Comparison of ENCODE assay signal across 15 cellular contexts in genomic region chr9:89486681-89487080, GRCh38. TPM values are rescaled to one million over a fixed set of nuclear protein-coding genes. Genes with fewer than 3 reads are reported as not detected.
DNase-seq lines count a peak whose midpoint lies in the region; ATAC-seq and TF ChIP-seq lines count a peak whose summit lies in the region.
"Had no signal": no experiment of that assay in that cellular context is flagged by ENCODE, and none has a peak within 500 bp of the region (broad histone marks: within the 10 kb centered on the region; RNA-seq: fewer than 3 reads in every experiment).

No MANE protein-coding gene starts in this region.

- POLR2A ChIA-PET in CD8-positive, alpha-beta memory T cell (lab: Charles Lee): interaction anchor here (1.2 to 1.7 kb wide), 3 partner anchors 9 to 36 kb away, joined by 3 to 4 read pairs (median 3); no protein-coding TSS in a partner anchor
- POLR2A ChIA-PET in activated CD8-positive, alpha-beta T cell treated with anti-CD3 and anti-CD28 coated beads, Interleukin-2, amount 10 ng/mL, durations not matched to agents 7 days and 5 days (lab: Charles Lee): no interaction called here

- H3K4me3 Mint-ChIP-seq in CD14-positive monocyte: no peak overlapping the region
- H3K4me3 Mint-ChIP-seq in CD8-positive, alpha-beta memory T cell: peak overlapping the region in 5 of 7 donors; percentile 10 to 84 (median 28)
- no peak overlapping the region for H3K4me3 Mint-ChIP-seq in activated CD8-positive, alpha-beta T cell treated with anti-CD3 and anti-CD28 coated beads, Interleukin-2, amount 10 ng/mL, durations not matched to agents 7 days and 5 days
- no peak overlapping the region for H3K4me3 Mint-ChIP-seq in memory B cell

- no peak for DNase-seq in CD14-positive monocyte (ENCODE audit: low spot score)
- DNase-seq in CD8-positive, alpha-beta memory T cell: no peak
- no peak for DNase-seq in activated CD8-positive, alpha-beta T cell treated with anti-CD3 and anti-CD28 coated beads, Interleukin-2, amount 10 ng/mL, durations not matched to agents 7 days and 5 days
- DNase-seq in memory B cell (ENCODE audit: low spot score in 2 of 2): no peak
- no peak for DNase-seq in GM13977 (ENCODE audit: low spot score)
- DNase-seq in Right ventricle myocardium inferior (ENCODE audit: missing footprints): no peak
- no peak for DNase-seq in NCI-H1048 (lab: John Stamatoyannopoulos, UW)
- DNase-seq: erythroblast, left ventricle myocardium inferior, NCI-H1417, NCI-H2171, NCI-H774, PC-9 had no signal

- H3K9me3 Mint-ChIP-seq in CD14-positive monocyte (no peaks in the 10 kb centered on the region), memory B cell (no peaks in the 10 kb centered on the region)
- H3K9me3 Mint-ChIP-seq in CD8-positive, alpha-beta memory T cell: no peaks in the 10 kb centered on the region
- H3K9me3 Mint-ChIP-seq in activated CD8-positive, alpha-beta T cell treated with anti-CD3 and anti-CD28 coated beads, Interleukin-2, amount 10 ng/mL, durations not matched to agents 7 days and 5 days (ENCODE audit: insufficient read depth): no peaks in the 10 kb centered on the region

- no peaks in the 10 kb centered on the region for H3K36me3 ChIP-seq in CD8-positive, alpha-beta memory T cell (ENCODE audit: insufficient read depth, low read length)
- H3K36me3 ChIP-seq: gastroesophageal sphincter, left ventricle myocardium inferior had no signal

- no peak overlapping the region for H3K27ac ChIP-seq in CD8-positive, alpha-beta memory T cell (ENCODE audit: low read depth, low read length)
- H3K27ac ChIP-seq: gastroesophageal sphincter, left ventricle myocardium inferior, PC-9 had no signal

- TF ChIP-seq CTCF in CD14-positive monocyte (IDR thresholded peaks at IDR 0.05) (no peak), GM13977 (IDR thresholded peaks at IDR 0.05; ENCODE audit: extremely low read depth, insufficient read depth, missing control alignments) (no peak)

- intact Hi-C loops in CD14-positive monocyte (cut with micrococcal nuclease) (no loop called here), Right ventricle myocardium inferior (cut with DNase I) (no loop called here)

- H3K27ac Mint-ChIP-seq in CD14-positive monocyte (peak overlapping the region in 5 of 7 donors; percentile 6 to 69 (median 51)), memory B cell (peak overlapping the region; percentile 98)
- H3K27ac Mint-ChIP-seq in CD8-positive, alpha-beta memory T cell: peak overlapping the region; percentile 29 to 90 (median 81)
- H3K27ac Mint-ChIP-seq in activated CD8-positive, alpha-beta T cell treated with anti-CD3 and anti-CD28 coated beads, Interleukin-2, amount 10 ng/mL, durations not matched to agents 7 days and 5 days: peak overlapping the region; percentile 23

- ATAC-seq in activated CD8-positive, alpha-beta T cell treated with anti-CD3 and anti-CD28 coated beads, Interleukin-2, amount 10 ng/mL, durations not matched to agents 7 days and 5 days: no peak
- ATAC-seq in memory B cell (ENCODE audit: low read depth): no peak
- no peak for ATAC-seq in Right ventricle myocardium inferior
- ATAC-seq: gastroesophageal sphincter, sciatic nerve had no signal

- no peaks in the 10 kb centered on the region for H3K9me3 ChIP-seq in CD8-positive, alpha-beta memory T cell (ENCODE audit: low read length)

- H3K36me3 Mint-ChIP-seq in CD14-positive monocyte (peaks cover 30 to 43% of the 10 kb centered on the region in 2 donors), memory B cell (peaks cover 20% of the 10 kb centered on the region)
- H3K36me3 Mint-ChIP-seq in CD8-positive, alpha-beta memory T cell: peaks cover 0 to 42% (median 6%) of the 10 kb centered on the region in 3 donors
- H3K36me3 Mint-ChIP-seq in activated CD8-positive, alpha-beta T cell treated with anti-CD3 and anti-CD28 coated beads, Interleukin-2, amount 10 ng/mL, durations not matched to agents 7 days and 5 days (ENCODE audit: low read depth): peaks cover 75% of the 10 kb centered on the region

- H3K4me3 ChIP-seq in CD8-positive, alpha-beta memory T cell (ENCODE audit: low read length): no peak overlapping the region
- H3K4me3 ChIP-seq: gastroesophageal sphincter, left ventricle myocardium inferior, PC-9 had no signal

- H3K27me3 ChIP-seq in CD8-positive, alpha-beta memory T cell (ENCODE audit: insufficient read depth, low read length, poor library complexity, severe bottlenecking): no peaks in the 10 kb centered on the region
- H3K27me3 ChIP-seq: gastroesophageal sphincter had no signal

- CTCF ChIA-PET in CD8-positive, alpha-beta memory T cell (lab: Charles Lee): no interaction called here
- CTCF ChIA-PET in activated CD8-positive, alpha-beta T cell treated with anti-CD3 and anti-CD28 coated beads, Interleukin-2, amount 10 ng/mL, durations not matched to agents 7 days and 5 days (lab: Charles Lee): interaction anchor here (0.8 to 1.4 kb wide), 5 partner anchors 16 to 168 kb away, joined by 3 to 7 read pairs (median 4); partner anchors contain the start of gene SECISBP2

- H3K27me3 Mint-ChIP-seq in CD14-positive monocyte (ENCODE audit: low read depth in 3 of 3) (no peaks in the 10 kb centered on the region), memory B cell (no peaks in the 10 kb centered on the region)
- no peaks in the 10 kb centered on the region for H3K27me3 Mint-ChIP-seq in CD8-positive, alpha-beta memory T cell
- no peaks in the 10 kb centered on the region for H3K27me3 Mint-ChIP-seq in activated CD8-positive, alpha-beta T cell treated with anti-CD3 and anti-CD28 coated beads, Interleukin-2, amount 10 ng/mL, durations not matched to agents 7 days and 5 days (ENCODE audit: low read depth)

- H3K4me1 Mint-ChIP-seq in CD14-positive monocyte (peaks cover 87% of the 10 kb centered on the region), memory B cell (peaks cover 77% of the 10 kb centered on the region)
- H3K4me1 Mint-ChIP-seq in CD8-positive, alpha-beta memory T cell: peaks cover 90 to 98% (median 98%) of the 10 kb centered on the region in 3 donors
- H3K4me1 Mint-ChIP-seq in activated CD8-positive, alpha-beta T cell treated with anti-CD3 and anti-CD28 coated beads, Interleukin-2, amount 10 ng/mL, durations not matched to agents 7 days and 5 days (ENCODE audit: low read depth): peaks cover 95% of the 10 kb centered on the region

- H3K4me1 ChIP-seq in CD8-positive, alpha-beta memory T cell (ENCODE audit: insufficient read depth, low read length): peaks cover 93% of the 10 kb centered on the region

- in situ Hi-C loops in GM13977 (cut with MboI; ENCODE audit: low pct_unique_long_range_greater_than_20kb, low sequenced_read_pairs, unreplicated experiment): no loop called here

RNA-seq across cellular contexts. Expression of gene SEMA4D, which starts 11.2 kb away (rescaled TPM):
- polyA plus RNA-seq in CD14-positive monocyte: 10 to 100 TPM; 28.2 to 28.6 TPM
- 100 to 1,000 TPM; 238 to 243 TPM for total RNA-seq in CD8-positive, alpha-beta memory T cell
- polyA plus RNA-seq in CD8-positive, alpha-beta memory T cell: 227 TPM
- 100 to 1,000 TPM; 314 to 321 TPM for total RNA-seq in activated CD8-positive, alpha-beta T cell treated with anti-CD3 and anti-CD28 coated beads, Interleukin-2, amount 10 ng/mL, durations not matched to agents 7 days and 5 days
- total RNA-seq in Right ventricle myocardium inferior: 24.1 TPM

Comparison
In these comparisons a context has a peak if more than half of its experiments do, and no peak if none do; other contexts are left out.
1. H3K27ac Mint-ChIP-seq: peak in every context shown above with its lines; median percentile 98 in memory B cell; 81 in CD8-positive, alpha-beta memory T cell; 51 in CD14-positive monocyte; 23 in activated CD8-positive, alpha-beta T cell treated with anti-CD3 and anti-CD28 coated beads, Interleukin-2, amount 10 ng/mL, durations not matched to agents 7 days and 5 days.
2. H3K4me3 Mint-ChIP-seq: peak in CD8-positive, alpha-beta memory T cell (5 of 7); none in CD14-positive monocyte (0 of 2), activated CD8-positive, alpha-beta T cell treated with anti-CD3 and anti-CD28 coated beads, Interleukin-2, amount 10 ng/mL, durations not matched to agents 7 days and 5 days (single experiment) and memory B cell (single experiment).